Comparison of ENCODE assay signal across 19 cellular contexts in genomic region chr18:7760967-7761946, GRCh38.
A peak's percentile ranks its signal among the peaks of the same experiment; 100 is the strongest.
DNase-seq lines count a peak whose midpoint lies in the region; ATAC-seq and TF ChIP-seq lines count a peak whose summit lies in the region.
"Had no signal": no experiment of that assay in that cellular context is flagged by ENCODE, and none has a peak within 500 bp of the region (broad histone marks: within the 10 kb centered on the region; RNA-seq: fewer than 3 reads in every experiment).

No MANE protein-coding gene starts in this region.

- peak overlapping the region; percentile 92 for H3K27ac ChIP-seq in brain microvascular endothelial cell
- H3K27ac ChIP-seq in thoracic aorta: peak overlapping the region in 1 of 2 donors; percentile 9
- H3K27ac ChIP-seq: testis had no signal

- no peak overlapping the region for H3K4me3 Mint-ChIP-seq in activated naive CD4-positive, alpha-beta T cell treated with anti-CD3 and anti-CD28 coated beads, Interleukin-2, amount 10 ng/mL, durations not matched to agents 7 days and 5 days
- H3K4me3 Mint-ChIP-seq: activated naive CD8-positive, alpha-beta T cell; central memory CD8-positive, alpha-beta T cell had no signal

- no peaks in the 10 kb centered on the region for H3K4me1 Mint-ChIP-seq in activated naive CD4-positive, alpha-beta T cell treated with anti-CD3 and anti-CD28 coated beads, Interleukin-2, amount 10 ng/mL, durations not matched to agents 7 days and 5 days
- H3K4me1 Mint-ChIP-seq: central memory CD8-positive, alpha-beta T cell had no signal

- H3K36me3 ChIP-seq in brain microvascular endothelial cell (replicated peaks): no peaks in the 10 kb centered on the region
- H3K36me3 ChIP-seq in thoracic aorta: no peaks in the 10 kb centered on the region

- CTCF ChIA-PET in activated naive CD4-positive, alpha-beta T cell treated with anti-CD3 and anti-CD28 coated beads, Interleukin-2, amount 10 ng/mL, durations not matched to agents 7 days and 5 days (lab: Charles Lee): no interaction called here

- H3K27ac Mint-ChIP-seq in activated naive CD4-positive, alpha-beta T cell treated with anti-CD3 and anti-CD28 coated beads, Interleukin-2, amount 10 ng/mL, durations not matched to agents 7 days and 5 days: no peak overlapping the region
- H3K27ac Mint-ChIP-seq: activated naive CD8-positive, alpha-beta T cell had no signal

- H3K27me3 ChIP-seq in brain microvascular endothelial cell (replicated peaks) (no peaks in the 10 kb centered on the region), thoracic aorta (replicated peaks; ENCODE audit: insufficient read depth) (no peaks in the 10 kb centered on the region)
- H3K27me3 ChIP-seq: testis had no signal

- in situ Hi-C loops in brain microvascular endothelial cell (cut with HindIII; ENCODE audit: low pct_ligation_motif_present, low sequenced_read_pairs): no loop called here

- ATAC-seq in thoracic aorta (ENCODE audit: insufficient number of reproducible peaks, low FRiP score, low read depth) (no peak), GM18868 (IDR thresholded peaks at IDR 0.05; ENCODE audit: unreplicated experiment) (no peak)

- H3K4me3 ChIP-seq in LNCaP clone FGC (ENCODE audit: low read depth, low read length): no peak overlapping the region
- no peak overlapping the region for H3K4me3 ChIP-seq in brain microvascular endothelial cell (ENCODE audit: low read depth, low read length)
- peak overlapping the region; percentile 5 for H3K4me3 ChIP-seq in thoracic aorta
- H3K4me3 ChIP-seq: testis had no signal

- H3K27me3 Mint-ChIP-seq in activated naive CD4-positive, alpha-beta T cell treated with anti-CD3 and anti-CD28 coated beads, Interleukin-2, amount 10 ng/mL, durations not matched to agents 7 days and 5 days: no peaks in the 10 kb centered on the region
- H3K27me3 Mint-ChIP-seq: central memory CD8-positive, alpha-beta T cell had no signal

- no peaks in the 10 kb centered on the region for H3K9me3 ChIP-seq in thoracic aorta
- H3K9me3 ChIP-seq: testis had no signal

- DNase-seq in LNCaP clone FGC (ENCODE audit: low read depth) (peak; percentile 31), brain microvascular endothelial cell (peak; percentile 88), kidney glomerular epithelial cell (lab: John Stamatoyannopoulos, UW) (peak; percentile 85), thoracic aorta (ENCODE audit: low spot score) (no peak), GF-D8 (lab: John Stamatoyannopoulos, UW) (no peak)
- no peak for DNase-seq in activated naive CD4-positive, alpha-beta T cell treated with anti-CD3 and anti-CD28 coated beads, Interleukin-2, amount 10 ng/mL, durations not matched to agents 7 days and 5 days
- DNase-seq: activated CD4-positive, alpha-beta T cell treated with anti-CD3 and anti-CD28 coated beads, Interleukin-2, amount 50 U/mL, for 1 hour; foreskin melanocyte; KG1; NCI-H1105; NK-92 treated with Interleukin-12 subunit alpha and Interleukin-12 subunit beta, amount 100 ng/mL, for 24 hours; occipital lobe; RPMI8226; stimulated activated CD4-positive, alpha-beta T cell treated with anti-CD3 and anti-CD28 coated beads, Interleukin-4, amount 100 ng/mL, for 24 hours; SW 1271; testis had no signal

- no peaks in the 10 kb centered on the region for H3K36me3 Mint-ChIP-seq in activated naive CD4-positive, alpha-beta T cell treated with anti-CD3 and anti-CD28 coated beads, Interleukin-2, amount 10 ng/mL, durations not matched to agents 7 days and 5 days
- H3K36me3 Mint-ChIP-seq: activated naive CD8-positive, alpha-beta T cell had no signal

- peaks cover 3 to 24% of the 10 kb centered on the region in 2 donors for H3K4me1 ChIP-seq in thoracic aorta (ENCODE audit: control insufficient read depth in 1 of 2, low read depth in 2 of 2)
- H3K4me1 ChIP-seq: testis had no signal

- no peak for TF ChIP-seq CTCF in LNCaP clone FGC (IDR thresholded peaks at IDR 0.05; ENCODE audit: control insufficient read depth, extremely low read depth, insufficient read depth)
- no peak for TF ChIP-seq CTCF in brain microvascular endothelial cell (IDR thresholded peaks at IDR 0.05; ENCODE audit: low read depth, low read length, missing control alignments)
- no peak for TF ChIP-seq CTCF in thoracic aorta (IDR thresholded peaks at IDR 0.05)

- peaks cover 4% of the 10 kb centered on the region for H3K9me3 Mint-ChIP-seq in activated naive CD4-positive, alpha-beta T cell treated with anti-CD3 and anti-CD28 coated beads, Interleukin-2, amount 10 ng/mL, durations not matched to agents 7 days and 5 days
- H3K9me3 Mint-ChIP-seq: central memory CD8-positive, alpha-beta T cell had no signal

Comparison
In these comparisons a context has a peak if more than half of its experiments do, and no peak if none do; other contexts are left out.
1. DNase-seq: peak in LNCaP clone FGC (single experiment), brain microvascular endothelial cell (single experiment) and kidney glomerular epithelial cell (single experiment); none in thoracic aorta (single experiment), activated naive CD4-positive, alpha-beta T cell treated with anti-CD3 and anti-CD28 coated beads, Interleukin-2, amount 10 ng/mL, durations not matched to agents 7 days and 5 days (single experiment) and GF-D8 (single experiment).